8 cellular contexts compared by ENCODE assay signal in the genomic region with DNA sequence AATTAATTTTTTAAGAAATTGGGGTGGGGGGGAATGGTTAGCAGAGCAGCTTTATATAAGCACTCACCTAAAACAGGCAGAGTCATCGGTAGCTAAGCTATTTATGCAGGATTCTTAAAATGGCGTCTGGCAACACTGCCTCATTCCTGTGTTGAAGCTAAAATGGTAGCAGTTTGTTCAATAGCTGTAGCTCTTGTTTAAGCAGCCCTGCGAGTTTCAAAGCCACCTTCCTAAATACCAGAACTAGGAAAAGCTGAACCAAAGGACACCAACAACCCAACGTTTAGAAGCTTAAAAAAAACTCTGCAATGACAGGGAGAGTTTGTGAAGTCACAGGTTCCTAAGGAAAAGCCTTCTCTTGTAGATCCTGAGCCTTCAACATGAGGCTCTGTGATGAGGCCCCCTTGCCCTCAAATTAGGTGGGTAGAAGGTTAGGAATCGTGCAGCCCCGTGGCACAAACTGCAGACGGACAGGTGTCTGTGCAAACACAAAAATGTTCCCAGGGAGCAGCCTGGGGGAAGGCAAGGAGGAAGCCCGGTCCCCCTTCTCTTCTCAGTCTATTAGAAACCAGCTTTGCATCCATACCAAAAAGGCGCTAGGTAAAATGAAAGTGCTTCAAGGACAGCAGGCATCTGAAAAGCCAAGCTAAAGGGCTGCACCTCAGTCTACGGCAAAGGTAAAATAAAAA. TPM values are rescaled to one million over a fixed set of nuclear protein-coding genes. Genes with fewer than 3 reads are reported as not detected.
DNase-seq lines count a peak whose midpoint lies in the region; ATAC-seq, FAIRE-seq and TF ChIP-seq lines count a peak whose summit lies in the region.

No MANE protein-coding gene starts in this region.

- H3K9ac ChIP-seq in GM12878 (ENCODE audit: control insufficient read depth, insufficient read depth, low read length), result peak overlapping the region; percentile 93

- POLR2A ChIA-PET in CD4-positive, alpha-beta memory T cell (lab: Charles Lee; ENCODE audit: partially characterized antibody), result no interaction called here
- POLR2A ChIA-PET in GM12878 (lab: Charles Lee), result interaction anchor here (1.1 to 1.7 kb wide), 4 partner anchors 32 to 139 kb away, joined by 3 to 8 read pairs (median 6); no protein-coding TSS in a partner anchor

- peaks cover 99% of the 10 kb centered on the region for H3K79me2 ChIP-seq in GM12878 (ENCODE audit: control insufficient read depth, insufficient read depth, low read length)

- no peak for TF ChIP-seq RAD21 in GM12878 (IDR thresholded peaks at IDR 0.05; ENCODE audit: insufficient read depth, low read depth, low read length)

- peak overlapping the region in 3 of 8 donors; percentile 21 to 61 (median 44) for H3K4me3 Mint-ChIP-seq in CD4-positive, alpha-beta memory T cell
- H3K4me3 Mint-ChIP-seq in memory B cell (no peak overlapping the region), osteocyte (ENCODE audit: unreplicated experiment) (no peak overlapping the region)

- in situ Hi-C loops in GM12878 (cut with MboI), result no loop called here

- peaks cover 12% of the 10 kb centered on the region for H3K36me3 ChIP-seq in CD4-positive, alpha-beta memory T cell (ENCODE audit: insufficient read depth, low read length)
- peaks cover under 1 to 13% of the 10 kb centered on the region in 2 experiments; a peak in 3 of 4 replicates for H3K36me3 ChIP-seq in GM12878 (ENCODE audit: control insufficient read depth in 2 of 2, insufficient read depth in 2 of 2, low read length in 1 of 2)

- no peak overlapping the region for H3K4me3 ChIP-seq in CD4-positive, alpha-beta memory T cell (ENCODE audit: low read length in 2 of 2)
- H3K4me3 ChIP-seq in GM12878, result peak overlapping the region; percentile 77

- 10% methylated on average over 10 of the region's 10 CpGs for WGBS in GM12878 (ENCODE audit: insufficient coverage, insufficient replicate concordance, low lambda C conversion rate, missing lambda C conversion rate)

- SMC1A ChIA-PET in GM12878 (lab: Charles Lee; ENCODE audit: uncharacterized antibody, unreplicated experiment), result interaction anchor here (0.7 to 7.3 kb wide), 14 partner anchors 8 to 158 kb away, joined by 3 to 72 read pairs (median 4); no protein-coding TSS in a partner anchor

- H3K9me3 ChIP-seq in CD4-positive, alpha-beta memory T cell (ENCODE audit: control insufficient read depth in 1 of 2, low read length in 2 of 2), result no peaks in the 10 kb centered on the region
- H3K9me3 ChIP-seq in GM12878 (replicated peaks; ENCODE audit: control insufficient read depth, insufficient read depth, low read length), result no peaks in the 10 kb centered on the region

- no peak for TF ChIP-seq EP300 in GM12878 (IDR thresholded peaks at IDR 0.05; ENCODE audit: borderline replicate concordance in 1 of 2, control insufficient read depth in 1 of 2, low read depth in 2 of 2, low read length in 2 of 2)

- H3K4me2 ChIP-seq in GM12878 (ENCODE audit: control insufficient read depth, insufficient read depth), result peak overlapping the region; percentile 95

- H3K27me3 ChIP-seq in CD4-positive, alpha-beta memory T cell (ENCODE audit: insufficient read depth, low read length), result no peaks in the 10 kb centered on the region
- H3K27me3 ChIP-seq in GM12878 (replicated peaks in 1 of 2; ENCODE audit: control insufficient read depth in 2 of 2, insufficient read depth in 2 of 2, low read length in 1 of 2), result no peaks in the 10 kb centered on the region

- no TSS peak for BruUV-seq in GM12878 (replicated peaks; lab: Mats Ljungman, UMichigan)

- FAIRE-seq in GM12878 (lab: Jason Lieb, UNC), result no peak

- peak overlapping the region; percentile 20; the same call in 1 of the 2 replicates for H2AFZ ChIP-seq in GM12878 (ENCODE audit: control insufficient read depth, low read depth, low read length)

- RAD21 ChIA-PET in GM12878 (lab: Charles Lee; ENCODE audit: unreplicated experiment), result interaction anchor here (1.0 to 13.0 kb wide), 6 partner anchors 31 to 154 kb away, joined by 3 to 123 read pairs (median 11); no protein-coding TSS in a partner anchor

- DNase-seq in CD4-positive, alpha-beta memory T cell, result no peak
- DNase-seq in NCI-H1092 (lab: John Stamatoyannopoulos, UW) (peak; percentile 22), GM12878 (ENCODE audit: low read depth, low spot score) (no peak), memory B cell (ENCODE audit: low spot score in 2 of 2) (no peak), osteocyte (ENCODE audit: extremely low spot score, unreplicated experiment) (no peak), GM03348 (ENCODE audit: low spot score) (no peak), DMS53 treated with DMSO at 0.1 percent for 48 hours (lab: John Stamatoyannopoulos, UW; ENCODE audit: unreplicated experiment) (no peak)

- TF ChIP-seq POLR2A in GM12878 (IDR thresholded peaks at IDR 0.05; ENCODE audit: low read depth, low read length), result no peak

- TF ChIP-seq CTCF in GM12878 (IDR thresholded peaks at IDR 0.05 in 2 of 3, conservative IDR thresholded peaks at IDR 0.05 in 1 of 3; ENCODE audit: control insufficient read depth in 2 of 3, extremely low read depth in 1 of 3, insufficient read depth in 1 of 3, low read depth in 3 of 3, low read length in 3 of 3) (no peak), osteocyte (IDR thresholded peaks at IDR 0.05) (no peak)

- peaks cover 0 to 2% (median 0%) of the 10 kb centered on the region in 8 donors for H3K9me3 Mint-ChIP-seq in CD4-positive, alpha-beta memory T cell
- H3K9me3 Mint-ChIP-seq in memory B cell, result no peaks in the 10 kb centered on the region
- no peaks in the 10 kb centered on the region for H3K9me3 Mint-ChIP-seq in osteocyte (ENCODE audit: unreplicated experiment)

- H3K4me1 ChIP-seq in CD4-positive, alpha-beta memory T cell (ENCODE audit: insufficient read depth, low read length), result peaks cover 95% of the 10 kb centered on the region
- peaks cover 23% of the 10 kb centered on the region for H3K4me1 ChIP-seq in GM12878 (ENCODE audit: control insufficient read depth, insufficient read depth, low read length)

- CTCF ChIA-PET in CD4-positive, alpha-beta memory T cell (lab: Charles Lee; ENCODE audit: partially characterized antibody), result interaction anchor here (5.8 to 10.6 kb wide), 2 partner anchors 32 to 79 kb away, joined by 34 to 125 read pairs; no protein-coding TSS in a partner anchor
- CTCF ChIA-PET in GM12878 (lab: Yijun Ruan, JAX), result interaction anchor here (0.6 to 13.0 kb wide), 4 partner anchors 32 to 269 kb away, joined by 3 to 129 read pairs (median 38); no protein-coding TSS in a partner anchor

- peak overlapping the region in 5 of 7 donors; percentile 67 to 78 (median 70) for H3K27ac Mint-ChIP-seq in CD4-positive, alpha-beta memory T cell
- H3K27ac Mint-ChIP-seq in memory B cell (no peak overlapping the region), osteocyte (ENCODE audit: unreplicated experiment) (no peak overlapping the region)

- ATAC-seq in GM12878, result peak; percentile 48
- peak; percentile 49 for ATAC-seq in memory B cell (ENCODE audit: low read depth)
- ATAC-seq in GM21423 (IDR thresholded peaks at IDR 0.05; ENCODE audit: unreplicated experiment), result no peak

- H3K4me1 Mint-ChIP-seq in CD4-positive, alpha-beta memory T cell, result peaks cover 0 to 48% (median 25%) of the 10 kb centered on the region in 4 donors
- H3K4me1 Mint-ChIP-seq in memory B cell (peaks cover 45% of the 10 kb centered on the region), osteocyte (ENCODE audit: unreplicated experiment) (peaks cover 6% of the 10 kb centered on the region)

- H3K36me3 Mint-ChIP-seq in CD4-positive, alpha-beta memory T cell, result peaks cover 14 to 32% of the 10 kb centered on the region in 2 donors
- H3K36me3 Mint-ChIP-seq in memory B cell (peaks cover 6% of the 10 kb centered on the region), osteocyte (ENCODE audit: unreplicated experiment) (peaks cover 12% of the 10 kb centered on the region)

- H3K27me3 Mint-ChIP-seq in CD4-positive, alpha-beta memory T cell, result no peaks in the 10 kb centered on the region
- H3K27me3 Mint-ChIP-seq in memory B cell (no peaks in the 10 kb centered on the region), osteocyte (ENCODE audit: unreplicated experiment) (no peaks in the 10 kb centered on the region)

- H3K27ac ChIP-seq in CD4-positive, alpha-beta memory T cell (ENCODE audit: low read depth, low read length), result no peak overlapping the region
- H3K27ac ChIP-seq in GM12878 (ENCODE audit: control insufficient read depth, insufficient read depth), result peak overlapping the region; percentile 99

- intact Hi-C loops in CD4-positive, alpha-beta memory T cell (cut with micrococcal nuclease), result no loop called here
- intact Hi-C loops in GM12878 (cut with micrococcal nuclease; ENCODE audit: unreplicated experiment), result loop anchor here (5.0 kb wide), 1 partner anchor 79 kb away; no protein-coding TSS in a partner anchor

- H4K20me1 ChIP-seq in GM12878 (ENCODE audit: control insufficient read depth, insufficient read depth), result no peaks in the 10 kb centered on the region

TF ChIP-seq in GM12878, 131 proteins besides CTCF, POLR2A, EP300 and RAD21 (continues in another document):
- no peak for TF ChIP-seq NBN (IDR thresholded peaks at IDR 0.05)
- TF ChIP-seq, protein P1, sequence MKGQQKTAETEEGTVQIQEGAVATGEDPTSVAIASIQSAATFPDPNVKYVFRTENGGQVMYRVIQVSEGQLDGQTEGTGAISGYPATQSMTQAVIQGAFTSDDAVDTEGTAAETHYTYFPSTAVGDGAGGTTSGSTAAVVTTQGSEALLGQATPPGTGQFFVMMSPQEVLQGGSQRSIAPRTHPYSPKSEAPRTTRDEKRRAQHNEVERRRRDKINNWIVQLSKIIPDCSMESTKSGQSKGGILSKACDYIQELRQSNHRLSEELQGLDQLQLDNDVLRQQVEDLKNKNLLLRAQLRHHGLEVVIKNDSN (IDR thresholded peaks at IDR 0.05; ENCODE audit: borderline replicate concordance, extremely low read length, insufficient read depth, low read depth, low read length), result no peak

RNA-seq across cellular contexts. Expression of a gene that starts 4.7 kb away (rescaled TPM):
- 10 to 100 TPM; 47.7 to 48.5 TPM for total RNA-seq in CD4-positive, alpha-beta memory T cell
- polyA plus RNA-seq in CD4-positive, alpha-beta memory T cell, result 10 to 100 TPM in 1 of 2 donors, 1 to 10 TPM in 1; 3.5 to 20.1 TPM
- total RNA-seq in GM12878 (2013; cell fraction: nucleolus; rRNA removed), result 207 and 208 TPM in 2 replicates
- 17.8 and 18.5 TPM in 2 replicates for total RNA-seq in GM12878 (2014; rRNA removed)
- total RNA-seq in GM12878 (2014; rRNA removed; fragmentation: Illumina TruSeq; extraction: Trizol), result 24.1 and 24.2 TPM in 2 replicates
- 42.1 and 54.8 TPM in 2 replicates for total RNA-seq in GM12878 (2021)
- 9.9 TPM for polyA plus RNA-seq in GM12878 (2011; ENCODE audit: low read depth)
- 26.6 and 34.3 TPM in 2 replicates for polyA plus RNA-seq in GM12878 (2011; rRNA removed)
- polyA plus RNA-seq in GM12878 (2011; cell fraction: cytosol; rRNA removed), result 21.0 and 23.6 TPM in 2 replicates
- polyA plus RNA-seq in GM12878 (2011; cell fraction: nucleus; rRNA removed), result 69.7 and 78.1 TPM in 2 replicates
- 16.4 and 22.5 TPM in 2 replicates for polyA plus RNA-seq in GM12878 (2012)
- 27.1 and 27.9 TPM in 2 replicates for polyA plus RNA-seq in GM12878 (2014; fragmentation: Illumina TruSeq; extraction: Trizol)
- polyA plus RNA-seq in GM12878 (2014; fragmentation: Nextera tagmentation; extraction: Ambion mirVana), result 10 to 100 TPM; 12.9 to 18.4 TPM
- polyA plus RNA-seq in GM12878 (2014; rRNA removed), result 21.7 and 22.7 TPM in 2 replicates
- polyA plus RNA-seq in GM12878 (2016; fragmentation: Nextera tagmentation; extraction: Ambion mirVana), result 10 to 100 TPM; 22.1 to 25.0 TPM
- 49.9 and 55.7 TPM in 2 replicates for polyA minus RNA-seq in GM12878 (2011; rRNA and poly(A)+ RNA removed)
- polyA minus RNA-seq in GM12878 (2011; cell fraction: cytosol; rRNA and poly(A)+ RNA removed), result 18.0 and 20.2 TPM in 2 replicates
- 45.5 and 61.3 TPM in 2 replicates for polyA minus RNA-seq in GM12878 (2011; cell fraction: nucleus; rRNA and poly(A)+ RNA removed)
- total RNA-seq in osteocyte, result 96.5 and 111 TPM in 2 replicates

Comparison
In these comparisons a context has a peak if more than half of its experiments do, and no peak if none do; other contexts are left out.
1. H3K27ac Mint-ChIP-seq: peak in CD4-positive, alpha-beta memory T cell (5 of 7); none in memory B cell (single experiment) and osteocyte (single experiment).